9 cellular contexts compared by ENCODE assay signal in the genomic region with DNA sequence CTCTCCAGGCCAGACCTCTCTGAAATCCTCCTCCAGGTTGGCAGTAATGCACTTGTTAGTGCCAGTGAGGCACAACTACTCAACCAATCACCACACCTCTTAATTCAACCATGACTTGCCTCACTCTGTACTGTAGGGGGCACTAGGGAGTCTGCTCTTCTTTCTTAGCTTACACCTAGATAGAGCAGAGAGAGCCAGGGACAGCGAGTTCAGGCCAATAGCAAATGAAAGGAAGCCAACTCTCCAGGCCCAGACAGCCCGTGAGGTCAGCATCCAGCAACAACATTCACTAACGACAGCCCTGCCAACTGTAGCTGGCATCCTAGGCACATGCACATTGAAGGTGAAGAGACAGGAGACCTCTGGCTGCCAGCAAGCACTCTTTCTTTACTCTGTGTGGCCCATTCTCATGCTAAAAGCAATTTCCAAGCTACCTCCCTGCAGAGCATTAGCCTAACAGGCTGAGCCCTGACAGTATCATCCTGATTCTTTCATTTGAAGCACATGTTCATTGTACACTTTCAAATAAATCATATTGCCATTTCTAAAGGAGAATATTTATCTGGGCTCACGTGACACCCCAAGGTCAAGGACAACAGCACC.
DNase-seq lines count a peak whose midpoint lies in the region; ATAC-seq and TF ChIP-seq lines count a peak whose summit lies in the region.
"Had no signal": no experiment of that assay in that cellular context is flagged by ENCODE, and none has a peak within 500 bp of the region (broad histone marks: within the 10 kb centered on the region; RNA-seq: fewer than 3 reads in every experiment).

No MANE protein-coding gene starts in this region.

- no peak overlapping the region for H3K4me3 Mint-ChIP-seq in T-cell

- no peak overlapping the region for H3K27ac Mint-ChIP-seq in T-cell

- H3K36me3 Mint-ChIP-seq in T-cell: no peaks in the 10 kb centered on the region

- H3K27me3 Mint-ChIP-seq in T-cell: peaks cover 28 to 36% of the 10 kb centered on the region in 2 donors

- CTCF ChIA-PET in T-cell (lab: Charles Lee): no interaction called here

- POLR2A ChIA-PET in T-cell (lab: Charles Lee): no interaction called here

- ATAC-seq in GM18867 (IDR thresholded peaks at IDR 0.05; ENCODE audit: unreplicated experiment): peak; percentile 83
- peak; percentile 74 for ATAC-seq in HG02885 (IDR thresholded peaks at IDR 0.05; ENCODE audit: poor library complexity, unreplicated experiment)
- ATAC-seq in SK-N-SH treated with all-trans-retinoic acid at 6 μM for 48 hours: peak; percentile 48; the same call in 2 of the 3 replicates
- no peak for ATAC-seq in T-cell (replicated peaks in 1 of 4)

- peaks cover 2 to 16% (median 4%) of the 10 kb centered on the region in 3 donors for H3K9me3 Mint-ChIP-seq in T-cell

- peaks cover under 1 to 3% (median 2%) of the 10 kb centered on the region in 3 donors for H3K4me1 Mint-ChIP-seq in T-cell

- peak; percentile 20 to 32 for DNase-seq in lung microvascular endothelial cell (ENCODE audit: low read depth in 2 of 2)
- no peak for DNase-seq in kidney tubule cell (ENCODE audit: low spot score)
- no peak for DNase-seq in T-cell
- no peak for DNase-seq in NCI-H510A (lab: John Stamatoyannopoulos, UW)
- no peak for DNase-seq in NCI-H2081 (lab: John Stamatoyannopoulos, UW)
- DNase-seq: NCI-H510A treated with DMSO at 0.1 percent for 48 hours had no signal

TF ChIP-seq in SK-N-SH treated with all-trans-retinoic acid at 6 μM for 48 hours, 23 proteins besides CTCF, POLR2A, EP300 and RAD21:
- TF ChIP-seq PATZ1 (CRISPR knock-in tag; IDR thresholded peaks at IDR 0.05; ENCODE audit: borderline replicate concordance) (no peak), TCF4 (CRISPR knock-in tag; IDR thresholded peaks at IDR 0.05; ENCODE audit: borderline replicate concordance) (no peak), POU6F1 (CRISPR knock-in tag; IDR thresholded peaks at IDR 0.05; ENCODE audit: borderline replicate concordance, low read depth) (no peak), ESRRG (CRISPR knock-in tag; IDR thresholded peaks at IDR 0.05) (no peak), GLIS3 (CRISPR knock-in tag; IDR thresholded peaks at IDR 0.05) (no peak), OSR1 (CRISPR knock-in tag; IDR thresholded peaks at IDR 0.05) (no peak), ZNF8 (CRISPR knock-in tag; IDR thresholded peaks at IDR 0.05) (no peak), ZFP3 (CRISPR knock-in tag; IDR thresholded peaks at IDR 0.05) (no peak), ARNTL (CRISPR knock-in tag; IDR thresholded peaks at IDR 0.05; ENCODE audit: borderline replicate concordance, low read depth) (no peak), BACH2 (CRISPR knock-in tag; IDR thresholded peaks at IDR 0.05; ENCODE audit: borderline replicate concordance) (no peak), TOX (CRISPR knock-in tag; IDR thresholded peaks at IDR 0.05; ENCODE audit: borderline replicate concordance) (no peak), SNAI2 (CRISPR knock-in tag; IDR thresholded peaks at IDR 0.05) (no peak), PPARA (CRISPR knock-in tag; IDR thresholded peaks at IDR 0.05; ENCODE audit: borderline replicate concordance) (no peak), ZNF565 (CRISPR knock-in tag; conservative IDR thresholded peaks at IDR 0.05; ENCODE audit: low read depth) (no peak), ZFP30 (CRISPR knock-in tag; IDR thresholded peaks at IDR 0.05) (no peak), ZC3H10 (CRISPR knock-in tag; IDR thresholded peaks at IDR 0.05) (no peak), ZNF70 (CRISPR knock-in tag; IDR thresholded peaks at IDR 0.05) (no peak), CSDC2 (CRISPR knock-in tag; IDR thresholded peaks at IDR 0.05) (no peak), ISL1 (CRISPR knock-in tag; IDR thresholded peaks at IDR 0.05) (no peak)
- TF ChIP-seq, protein P1, sequence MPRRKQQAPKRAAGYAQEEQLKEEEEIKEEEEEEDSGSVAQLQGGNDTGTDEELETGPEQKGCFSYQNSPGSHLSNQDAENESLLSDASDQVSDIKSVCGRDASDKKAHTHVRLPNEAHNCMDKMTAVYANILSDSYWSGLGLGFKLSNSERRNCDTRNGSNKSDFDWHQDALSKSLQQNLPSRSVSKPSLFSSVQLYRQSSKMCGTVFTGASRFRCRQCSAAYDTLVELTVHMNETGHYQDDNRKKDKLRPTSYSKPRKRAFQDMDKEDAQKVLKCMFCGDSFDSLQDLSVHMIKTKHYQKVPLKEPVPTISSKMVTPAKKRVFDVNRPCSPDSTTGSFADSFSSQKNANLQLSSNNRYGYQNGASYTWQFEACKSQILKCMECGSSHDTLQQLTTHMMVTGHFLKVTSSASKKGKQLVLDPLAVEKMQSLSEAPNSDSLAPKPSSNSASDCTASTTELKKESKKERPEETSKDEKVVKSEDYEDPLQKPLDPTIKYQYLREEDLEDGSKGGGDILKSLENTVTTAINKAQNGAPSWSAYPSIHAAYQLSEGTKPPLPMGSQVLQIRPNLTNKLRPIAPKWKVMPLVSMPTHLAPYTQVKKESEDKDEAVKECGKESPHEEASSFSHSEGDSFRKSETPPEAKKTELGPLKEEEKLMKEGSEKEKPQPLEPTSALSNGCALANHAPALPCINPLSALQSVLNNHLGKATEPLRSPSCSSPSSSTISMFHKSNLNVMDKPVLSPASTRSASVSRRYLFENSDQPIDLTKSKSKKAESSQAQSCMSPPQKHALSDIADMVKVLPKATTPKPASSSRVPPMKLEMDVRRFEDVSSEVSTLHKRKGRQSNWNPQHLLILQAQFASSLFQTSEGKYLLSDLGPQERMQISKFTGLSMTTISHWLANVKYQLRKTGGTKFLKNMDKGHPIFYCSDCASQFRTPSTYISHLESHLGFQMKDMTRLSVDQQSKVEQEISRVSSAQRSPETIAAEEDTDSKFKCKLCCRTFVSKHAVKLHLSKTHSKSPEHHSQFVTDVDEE (CRISPR knock-in tag; IDR thresholded peaks at IDR 0.05): no peak

Comparison
In these comparisons a context has a peak if more than half of its experiments do, and no peak if none do; other contexts are left out.
1. ATAC-seq: peak in GM18867 (single experiment), HG02885 (single experiment) and SK-N-SH treated with all-trans-retinoic acid at 6 μM for 48 hours (single experiment); none in T-cell (0 of 4).
2. DNase-seq: peak in lung microvascular endothelial cell (2 of 2); none in kidney tubule cell (single experiment), T-cell (0 of 34), NCI-H510A (single experiment) and NCI-H2081 (0 of 2).